ENCODE assay signal across 11 cellular contexts in genomic region chr6:148760143-148760505, GRCh38. TPM values are rescaled to one million over a fixed set of nuclear protein-coding genes. Genes with fewer than 3 reads are reported as not detected.
DNase-seq lines count a peak whose midpoint lies in the region; ATAC-seq and TF ChIP-seq lines count a peak whose summit lies in the region.
"Had no signal": no experiment of that assay in that cellular context is flagged by ENCODE, and none has a peak within 500 bp of the region (broad histone marks: within the 10 kb centered on the region; RNA-seq: fewer than 3 reads in every experiment).

No MANE protein-coding gene starts in this region.

- H3K9me3 ChIP-seq in SK-N-MC (ENCODE audit: low read depth, low read length) (peaks cover 7% of the 10 kb centered on the region; the same call in 1 of the 2 replicates), hepatocyte (ENCODE audit: low read depth) (peaks cover 4% of the 10 kb centered on the region), tibial nerve (no peaks in the 10 kb centered on the region)
- H3K9me3 ChIP-seq: pancreas had no signal

- no peak for TF ChIP-seq EP300 in tibial nerve (IDR thresholded peaks at IDR 0.05)

- no peak for DNase-seq in activated CD8-positive, alpha-beta T cell treated with anti-CD3 and anti-CD28 coated beads for 36 hours
- no peak for DNase-seq in activated CD8-positive, alpha-beta T cell treated with anti-CD3 and anti-CD28 coated beads, Interleukin-2, amount 10 ng/mL, durations not matched to agents 7 days and 5 days
- DNase-seq in SK-N-MC (ENCODE audit: low read depth, low spot score) (no peak), hepatocyte (ENCODE audit: low spot score) (no peak), tibial nerve (ENCODE audit: low spot score in 2 of 2) (no peak), left lobe of liver (ENCODE audit: low spot score) (no peak), type B pancreatic cell (ENCODE audit: extremely low spot score, unreplicated experiment) (no peak)
- DNase-seq in stimulated activated CD4-positive, alpha-beta T cell treated with anti-CD3 and anti-CD28 coated beads, Interleukin-2, amount 100 ng/mL, for 48 hours, result no peak
- DNase-seq: cortex of kidney, NCI-H2081 treated with DMSO at 0.1 percent for 48 hours, pancreas had no signal

- peaks cover 10% of the 10 kb centered on the region for H3K27me3 Mint-ChIP-seq in activated CD8-positive, alpha-beta T cell treated with anti-CD3 and anti-CD28 coated beads for 36 hours
- H3K27me3 Mint-ChIP-seq in activated CD8-positive, alpha-beta T cell treated with anti-CD3 and anti-CD28 coated beads, Interleukin-2, amount 10 ng/mL, durations not matched to agents 7 days and 5 days (ENCODE audit: low read depth), result peaks cover 28% of the 10 kb centered on the region
- no peaks in the 10 kb centered on the region for H3K27me3 Mint-ChIP-seq in type B pancreatic cell

- H3K27ac ChIP-seq in SK-N-MC (peak overlapping the region; percentile 76), hepatocyte (no peak overlapping the region), tibial nerve (peak overlapping the region; percentile 62 to 91 (median 77))

- H3K9ac ChIP-seq in SK-N-MC (ENCODE audit: insufficient read length), result peak overlapping the region; percentile 54

- peak overlapping the region; percentile 56 for H3K27ac Mint-ChIP-seq in activated CD8-positive, alpha-beta T cell treated with anti-CD3 and anti-CD28 coated beads for 36 hours
- no peak overlapping the region for H3K27ac Mint-ChIP-seq in activated CD8-positive, alpha-beta T cell treated with anti-CD3 and anti-CD28 coated beads, Interleukin-2, amount 10 ng/mL, durations not matched to agents 7 days and 5 days
- no peak overlapping the region for H3K27ac Mint-ChIP-seq in type B pancreatic cell

- TF ChIP-seq POLR2A in tibial nerve (IDR thresholded peaks at IDR 0.05), result no peak

- H3K79me2 ChIP-seq in hepatocyte, result peaks cover 47% of the 10 kb centered on the region

- H3K4me2 ChIP-seq in hepatocyte, result peak overlapping the region; percentile 68

- H3K36me3 Mint-ChIP-seq in activated CD8-positive, alpha-beta T cell treated with anti-CD3 and anti-CD28 coated beads for 36 hours (ENCODE audit: low read depth), result no peaks in the 10 kb centered on the region
- no peaks in the 10 kb centered on the region for H3K36me3 Mint-ChIP-seq in activated CD8-positive, alpha-beta T cell treated with anti-CD3 and anti-CD28 coated beads, Interleukin-2, amount 10 ng/mL, durations not matched to agents 7 days and 5 days (ENCODE audit: low read depth)
- peaks cover 5% of the 10 kb centered on the region for H3K36me3 Mint-ChIP-seq in type B pancreatic cell

- H3K9me3 Mint-ChIP-seq in activated CD8-positive, alpha-beta T cell treated with anti-CD3 and anti-CD28 coated beads for 36 hours, result no peaks in the 10 kb centered on the region
- no peaks in the 10 kb centered on the region for H3K9me3 Mint-ChIP-seq in activated CD8-positive, alpha-beta T cell treated with anti-CD3 and anti-CD28 coated beads, Interleukin-2, amount 10 ng/mL, durations not matched to agents 7 days and 5 days (ENCODE audit: insufficient read depth)
- no peaks in the 10 kb centered on the region for H3K9me3 Mint-ChIP-seq in type B pancreatic cell

- WGBS in hepatocyte (ENCODE audit: low lambda C conversion rate, missing lambda C conversion rate), result 94% methylated on average over 3 of the region's 3 CpGs
- WGBS in tibial nerve, 2 donors, result 73 to 78% methylated on average over 3 of the region's 3 CpGs

- H3K4me3 ChIP-seq in SK-N-MC (peak overlapping the region; percentile 70), hepatocyte (no peak overlapping the region), tibial nerve (peak overlapping the region in 1 of 4 donors; percentile 23)
- H3K4me3 ChIP-seq: pancreas had no signal

- H3K36me3 ChIP-seq in SK-N-MC (ENCODE audit: insufficient read depth, low read length) (no peaks in the 10 kb centered on the region), hepatocyte (replicated peaks; ENCODE audit: insufficient read depth, low read depth) (no peaks in the 10 kb centered on the region), tibial nerve (no peaks in the 10 kb centered on the region)
- H3K36me3 ChIP-seq: pancreas had no signal

- no peak overlapping the region for H2AFZ ChIP-seq in hepatocyte

- POLR2A ChIA-PET in activated CD8-positive, alpha-beta T cell treated with anti-CD3 and anti-CD28 coated beads for 36 hours (lab: Charles Lee), result interaction anchor here (0.6 to 1.7 kb wide), 3 partner anchors 13 to 1383 kb away, joined by 3 to 6 read pairs (median 4); partner anchors contain the start of gene UST
- POLR2A ChIA-PET in activated CD8-positive, alpha-beta T cell treated with anti-CD3 and anti-CD28 coated beads, Interleukin-2, amount 10 ng/mL, durations not matched to agents 7 days and 5 days (lab: Charles Lee), result interaction anchor here (0.5 kb wide), 1 partner anchor 735 kb away, joined by 4 read pairs; no protein-coding TSS in a partner anchor

- H3K4me1 Mint-ChIP-seq in activated CD8-positive, alpha-beta T cell treated with anti-CD3 and anti-CD28 coated beads for 36 hours (ENCODE audit: low read depth), result peaks cover 61% of the 10 kb centered on the region
- peaks cover 40% of the 10 kb centered on the region for H3K4me1 Mint-ChIP-seq in activated CD8-positive, alpha-beta T cell treated with anti-CD3 and anti-CD28 coated beads, Interleukin-2, amount 10 ng/mL, durations not matched to agents 7 days and 5 days (ENCODE audit: low read depth)
- H3K4me1 Mint-ChIP-seq in type B pancreatic cell (ENCODE audit: unreplicated experiment), result peaks cover 24% of the 10 kb centered on the region

- CTCF ChIA-PET in activated CD8-positive, alpha-beta T cell treated with anti-CD3 and anti-CD28 coated beads for 36 hours (lab: Charles Lee), result no interaction called here
- CTCF ChIA-PET in activated CD8-positive, alpha-beta T cell treated with anti-CD3 and anti-CD28 coated beads, Interleukin-2, amount 10 ng/mL, durations not matched to agents 7 days and 5 days (lab: Charles Lee), result interaction anchor here (1.0 to 1.1 kb wide), 2 partner anchors 16 to 169 kb away, joined by 3 to 4 read pairs; no protein-coding TSS in a partner anchor

- H3K4me1 ChIP-seq in hepatocyte (ENCODE audit: insufficient read depth) (peaks cover 9% of the 10 kb centered on the region), tibial nerve (peaks cover 0 to 64% (median 30%) of the 10 kb centered on the region in 4 donors)
- H3K4me1 ChIP-seq: pancreas had no signal

- no peak for TF ChIP-seq CTCF in activated CD8-positive, alpha-beta T cell treated with anti-CD3 and anti-CD28 coated beads for 36 hours (IDR thresholded peaks at IDR 0.05)
- TF ChIP-seq CTCF in hepatocyte (IDR thresholded peaks at IDR 0.05; ENCODE audit: poor library complexity), result no peak
- no peak for TF ChIP-seq CTCF in tibial nerve (IDR thresholded peaks at IDR 0.05)
- no peak for TF ChIP-seq CTCF in type B pancreatic cell (conservative IDR thresholded peaks at IDR 0.05)

- ATAC-seq in activated CD8-positive, alpha-beta T cell treated with anti-CD3 and anti-CD28 coated beads for 36 hours, result no peak
- ATAC-seq in activated CD8-positive, alpha-beta T cell treated with anti-CD3 and anti-CD28 coated beads, Interleukin-2, amount 10 ng/mL, durations not matched to agents 7 days and 5 days, result no peak
- ATAC-seq in left lobe of liver, result no peak

- peak overlapping the region; percentile 72 for H3K4me3 Mint-ChIP-seq in activated CD8-positive, alpha-beta T cell treated with anti-CD3 and anti-CD28 coated beads for 36 hours
- H3K4me3 Mint-ChIP-seq in activated CD8-positive, alpha-beta T cell treated with anti-CD3 and anti-CD28 coated beads, Interleukin-2, amount 10 ng/mL, durations not matched to agents 7 days and 5 days, result no peak overlapping the region
- no peak overlapping the region for H3K4me3 Mint-ChIP-seq in type B pancreatic cell

- H3K27me3 ChIP-seq in hepatocyte (no peaks in the 10 kb centered on the region), tibial nerve (no peaks in the 10 kb centered on the region)
- H3K27me3 ChIP-seq: pancreas had no signal

- no peaks in the 10 kb centered on the region for H4K20me1 ChIP-seq in hepatocyte (ENCODE audit: insufficient read depth, poor library complexity, severe bottlenecking)

- intact Hi-C loops in activated CD8-positive, alpha-beta T cell treated with anti-CD3 and anti-CD28 coated beads for 36 hours (cut with micrococcal nuclease), result no loop called here

- no peaks in the 10 kb centered on the region for H3K9me2 ChIP-seq in hepatocyte (replicated peaks; ENCODE audit: insufficient read depth)

RNA-seq across cellular contexts. Expression of gene UST, which starts 13.3 kb away (rescaled TPM):
- total RNA-seq in activated CD8-positive, alpha-beta T cell treated with anti-CD3 and anti-CD28 coated beads for 36 hours, result 1 to 10 TPM; 1.2 to 1.5 TPM
- under 1 TPM; 0.16 to 0.42 TPM for total RNA-seq in activated CD8-positive, alpha-beta T cell treated with anti-CD3 and anti-CD28 coated beads, Interleukin-2, amount 10 ng/mL, durations not matched to agents 7 days and 5 days
- 11.7 and 13.4 TPM in 2 replicates for total RNA-seq in hepatocyte
- 7.0 and 8.0 TPM in 2 replicates for polyA plus RNA-seq in hepatocyte
- total RNA-seq in tibial nerve, result 10 to 100 TPM; 13.5 to 47.1 (median 33.0) TPM
- total RNA-seq in left lobe of liver, result 0.58 TPM
- total RNA-seq in type B pancreatic cell (ENCODE audit: low replicate concordance), result 8.4 and 9.7 TPM in 2 replicates
